Comparison of ENCODE assay signal across 8 cellular contexts in the genomic region with DNA sequence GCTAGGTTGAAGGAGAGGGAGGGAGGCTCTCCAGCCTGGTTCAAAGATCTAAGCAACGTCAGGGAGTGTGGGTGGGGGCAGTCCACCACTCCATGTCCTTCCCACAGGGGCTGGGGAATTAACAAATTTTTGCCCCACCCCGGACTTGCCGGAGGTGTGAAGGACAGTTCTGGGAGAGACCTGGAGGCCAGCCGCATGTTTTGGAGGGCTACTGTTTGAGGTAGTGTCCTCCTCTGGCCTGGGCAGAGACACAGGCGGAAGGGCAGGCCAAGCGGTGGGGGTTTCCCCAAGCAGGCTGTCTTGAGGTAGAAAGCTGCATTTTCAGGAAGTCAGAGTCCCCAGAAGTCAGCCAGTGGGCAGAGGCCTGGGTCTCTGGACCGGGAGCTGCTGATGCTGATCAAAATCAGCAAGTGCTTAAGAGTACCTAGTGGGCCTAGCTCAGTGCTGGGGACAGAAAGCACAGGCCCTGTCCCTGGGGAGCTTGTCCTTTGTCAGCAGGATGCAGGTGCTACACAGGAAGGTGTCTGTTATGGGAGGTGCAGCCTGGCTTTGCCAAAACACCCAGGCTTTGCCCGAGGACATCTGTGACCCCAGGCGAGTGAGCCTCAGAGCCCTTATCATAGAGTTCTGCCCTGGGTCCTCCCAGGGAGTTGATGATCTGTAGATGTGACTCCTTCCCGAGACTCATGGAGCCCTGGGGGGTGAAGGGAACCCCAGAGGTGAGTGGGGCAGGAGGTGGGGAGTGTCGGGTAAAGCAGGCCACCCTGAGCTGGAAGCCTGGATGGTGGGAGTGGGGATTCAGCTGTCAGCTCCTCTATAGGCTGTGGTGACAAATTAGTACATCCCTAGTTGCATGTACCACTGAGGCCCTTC. TPM values are rescaled to one million over a fixed set of nuclear protein-coding genes. Genes with fewer than 3 reads are reported as not detected.
DNase-seq lines count a peak whose midpoint lies in the region; ATAC-seq lines count a peak whose summit lies in the region.

No MANE protein-coding gene starts in this region.

- H3K27me3 Mint-ChIP-seq in activated T-cell treated with anti-CD3 and anti-CD28 coated beads, Interleukin-2, amount 50 U/mL, for 24 hours, result no peaks in the 10 kb centered on the region

- H3K4me1 Mint-ChIP-seq in activated T-cell treated with anti-CD3 and anti-CD28 coated beads, Interleukin-2, amount 50 U/mL, for 24 hours (ENCODE audit: low read depth), result peaks cover 77% of the 10 kb centered on the region

- intact Hi-C loops in posterior vena cava (cut with DNase I), result no loop called here

- DNase-seq in activated T-cell treated with anti-CD3 and anti-CD28 coated beads, Interleukin-2, amount 50 U/mL, for 24 hours, result peak; percentile 72
- DNase-seq in activated T-cell treated with anti-CD3 and anti-CD28 coated beads for 4 hours (no peak), posterior vena cava (ENCODE audit: low spot score) (peak; percentile 68), SHP77 treated with DMSO at 0.1 percent for 48 hours (lab: John Stamatoyannopoulos, UW) (no peak), H4 (ENCODE audit: low spot score) (no peak), middle frontal gyrus (ENCODE audit: extremely low spot score, low spot score) (no peak)
- DNase-seq in activated CD4-positive, CD25-positive, alpha-beta regulatory T cell treated with anti-CD3 and anti-CD28 coated beads, Interleukin-2, amount 50 U/mL, for 72 hours, result peak; percentile 55

- peak overlapping the region; percentile 78 for H3K4me3 Mint-ChIP-seq in activated T-cell treated with anti-CD3 and anti-CD28 coated beads, Interleukin-2, amount 50 U/mL, for 24 hours

- ATAC-seq in HG02870 (IDR thresholded peaks at IDR 0.05; ENCODE audit: unreplicated experiment), result peak; percentile 35

- H3K36me3 Mint-ChIP-seq in activated T-cell treated with anti-CD3 and anti-CD28 coated beads, Interleukin-2, amount 50 U/mL, for 24 hours (ENCODE audit: low read depth), result peaks cover 85% of the 10 kb centered on the region

- H3K9me3 Mint-ChIP-seq in activated T-cell treated with anti-CD3 and anti-CD28 coated beads, Interleukin-2, amount 50 U/mL, for 24 hours, result no peaks in the 10 kb centered on the region

- H3K27ac Mint-ChIP-seq in activated T-cell treated with anti-CD3 and anti-CD28 coated beads, Interleukin-2, amount 50 U/mL, for 24 hours, result peak overlapping the region; percentile 98

RNA-seq across cellular contexts. Expression of a gene that starts 18.6 kb away (rescaled TPM):
- total RNA-seq in posterior vena cava, result 10 to 100 TPM; 38.4 to 41.1 TPM
- total RNA-seq in H4 (2014; rRNA removed; shearing (Covaris generic)), result 17.9 and 18.1 TPM in 2 replicates

Comparison
In these comparisons a context has a peak if more than half of its experiments do, and no peak if none do; other contexts are left out.
1. DNase-seq: peak in activated T-cell treated with anti-CD3 and anti-CD28 coated beads, Interleukin-2, amount 50 U/mL, for 24 hours (single experiment), activated CD4-positive, CD25-positive, alpha-beta regulatory T cell treated with anti-CD3 and anti-CD28 coated beads, Interleukin-2, amount 50 U/mL, for 72 hours (single experiment) and posterior vena cava (single experiment); none in activated T-cell treated with anti-CD3 and anti-CD28 coated beads for 4 hours (single experiment), SHP77 treated with DMSO at 0.1 percent for 48 hours (single experiment), H4 (single experiment) and middle frontal gyrus (single experiment).